In genomic region chr1:214335567-214335966, GRCh38 we compare ENCODE assay signal across 1 cellular context.
TF ChIP-seq lines count a peak whose summit lies in the region.

No MANE protein-coding gene starts in this region.

TF ChIP-seq in SK-N-SH, 30 proteins besides CTCF, POLR2A, EP300 and RAD21 (continued from another document):
- TF ChIP-seq EZH2phosphoT487 (IDR thresholded peaks at IDR 0.05; ENCODE audit: borderline replicate concordance, low read depth) = no peak
- TF ChIP-seq USF2 (IDR thresholded peaks at IDR 0.05; ENCODE audit: borderline replicate concordance, low read depth, low read length) = no peak
- TF ChIP-seq PBX3 (IDR thresholded peaks at IDR 0.05) = no peak
- TF ChIP-seq MEF2A (IDR thresholded peaks at IDR 0.05; ENCODE audit: borderline replicate concordance, low read depth) = no peak
- TF ChIP-seq MAX (IDR thresholded peaks at IDR 0.05; ENCODE audit: low read depth) = no peak
- no peak for TF ChIP-seq IRF3 (IDR thresholded peaks at IDR 0.05; ENCODE audit: low read depth, low read length)
- TF ChIP-seq RXRA (IDR thresholded peaks at IDR 0.05; ENCODE audit: borderline replicate concordance, low read depth) = no peak
- TF ChIP-seq GABPA (IDR thresholded peaks at IDR 0.05; ENCODE audit: low read depth) = no peak
